ENCODE assay signal across 34 cellular contexts in genomic region chrX:87878926-87879325, GRCh38.
"Had no signal": no experiment of that assay in that cellular context is flagged by ENCODE, and none has a peak within 500 bp of the region (broad histone marks: within the 10 kb centered on the region; RNA-seq: fewer than 3 reads in every experiment).

No MANE protein-coding gene starts in this region.

- DNase-seq: Karpas-422, Kasumi-1, MG63, MM.1S, MV-4-11, NCI-H1048, NCI-H1092, NCI-H1092 treated with DMSO at 0.1 percent for 48 hours, NCI-H1105, NCI-H1105 treated with DMSO at 0.1 percent for 48 hours, NCI-H1417, NCI-H1417 treated with DMSO at 0.1 percent for 48 hours, NCI-H1436, NCI-H1436 treated with DMSO at 0.1 percent for 48 hours, NCI-H146, NCI-H1694, NCI-H1694 treated with DMSO at 0.1 percent for 48 hours, NCI-H187, NCI-H187 treated with DMSO at 0.1 percent for 48 hours, NCI-H1930, NCI-H2029, NCI-H2029 treated with DMSO at 0.1 percent for 48 hours, NCI-H2081, NCI-H2081 treated with DMSO at 0.1 percent for 48 hours, NCI-H2107, NCI-H2171, NCI-H2171 treated with DMSO at 0.1 percent for 48 hours, NCI-H2227 treated with DMSO at 0.1 percent for 48 hours, NCI-H226, NCI-H345, NCI-H446, NCI-H446 treated with DMSO at 0.1 percent for 48 hours, NCI-H510A had no signal

- H3K9ac ChIP-seq: KMS-11 had no signal

- H3K36me3 ChIP-seq: MG63 had no signal

- H3K27ac ChIP-seq: KMS-11 had no signal

- H3K9me3 ChIP-seq: MG63 had no signal

- H3K4me3 ChIP-seq: MG63 had no signal

- H3K27me3 ChIP-seq: MG63 had no signal
